Comparison of ENCODE assay signal across 17 cellular contexts in the genomic region with DNA sequence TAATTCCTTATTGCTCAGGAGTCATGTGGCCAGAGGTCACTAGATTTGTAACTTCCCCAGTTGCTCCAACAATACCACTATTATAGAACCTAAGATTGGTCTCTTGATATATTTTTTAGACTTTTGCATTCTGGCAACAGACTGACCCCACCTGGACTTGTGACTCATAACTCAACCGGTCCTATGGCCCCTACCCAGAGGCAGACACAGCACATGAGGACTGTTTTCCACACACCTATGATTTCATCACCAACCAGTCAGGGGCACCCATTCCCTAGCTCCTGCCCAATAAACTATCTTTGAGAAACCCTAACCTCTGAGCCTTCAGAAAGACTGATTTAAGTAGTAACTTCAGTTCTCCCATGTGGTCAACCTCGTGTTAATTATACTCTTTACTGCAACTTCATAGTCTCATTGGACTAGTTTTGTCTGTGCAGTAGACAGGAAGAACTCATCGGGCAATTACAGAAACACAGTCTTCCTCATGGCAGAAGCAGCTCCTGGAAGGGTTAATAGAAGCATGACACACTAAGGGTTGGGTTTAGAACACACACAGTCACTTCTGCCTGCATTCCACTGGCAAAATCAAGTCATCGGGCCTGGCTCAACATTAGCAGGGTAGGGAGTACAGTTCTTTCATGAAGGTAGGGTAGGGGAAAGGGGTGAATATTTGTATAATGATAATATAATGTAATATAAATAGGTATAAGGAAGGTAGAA.
A peak's percentile ranks its signal among the peaks of the same experiment; 100 is the strongest.
DNase-seq lines count a peak whose midpoint lies in the region; ATAC-seq and TF ChIP-seq lines count a peak whose summit lies in the region.
"Had no signal": no experiment of that assay in that cellular context is flagged by ENCODE, and none has a peak within 500 bp of the region (broad histone marks: within the 10 kb centered on the region; RNA-seq: fewer than 3 reads in every experiment).

No MANE protein-coding gene starts in this region.

- no peaks in the 10 kb centered on the region for H3K27me3 Mint-ChIP-seq in chondrocyte (ENCODE audit: low read depth)
- H3K27me3 Mint-ChIP-seq: activated CD4-positive, alpha-beta T cell treated with anti-CD3 and anti-CD28 coated beads, Interleukin-2, amount 10 ng/mL, durations not matched to agents 7 days and 5 days; activated naive CD8-positive, alpha-beta T cell treated with anti-CD3 and anti-CD28 coated beads, Interleukin-2, amount 10 ng/mL, durations not matched to agents 7 days and 5 days had no signal

- no peak for TF ChIP-seq CTCF in chondrocyte (IDR thresholded peaks at IDR 0.05)

- H3K4me1 Mint-ChIP-seq in chondrocyte (ENCODE audit: low read depth), result peaks cover 62% of the 10 kb centered on the region
- H3K4me1 Mint-ChIP-seq: activated CD4-positive, alpha-beta T cell treated with anti-CD3 and anti-CD28 coated beads, Interleukin-2, amount 10 ng/mL, durations not matched to agents 7 days and 5 days; activated naive CD8-positive, alpha-beta T cell treated with anti-CD3 and anti-CD28 coated beads, Interleukin-2, amount 10 ng/mL, durations not matched to agents 7 days and 5 days had no signal

- ATAC-seq in HG03442 (IDR thresholded peaks at IDR 0.05; ENCODE audit: unreplicated experiment), result no peak
- ATAC-seq in HG02623 (IDR thresholded peaks at IDR 0.05; ENCODE audit: unreplicated experiment), result no peak
- ATAC-seq in HG03097 (IDR thresholded peaks at IDR 0.05; ENCODE audit: low FRiP score, unreplicated experiment), result no peak
- ATAC-seq: sciatic nerve had no signal

- no peaks in the 10 kb centered on the region for H3K36me3 Mint-ChIP-seq in chondrocyte (ENCODE audit: low read depth)
- H3K36me3 Mint-ChIP-seq: activated naive CD8-positive, alpha-beta T cell treated with anti-CD3 and anti-CD28 coated beads, Interleukin-2, amount 10 ng/mL, durations not matched to agents 7 days and 5 days had no signal

- no peak overlapping the region for H3K4me3 Mint-ChIP-seq in chondrocyte (ENCODE audit: unreplicated experiment)
- H3K4me3 Mint-ChIP-seq: activated CD4-positive, alpha-beta T cell treated with anti-CD3 and anti-CD28 coated beads, Interleukin-2, amount 10 ng/mL, durations not matched to agents 7 days and 5 days; activated naive CD8-positive, alpha-beta T cell treated with anti-CD3 and anti-CD28 coated beads, Interleukin-2, amount 10 ng/mL, durations not matched to agents 7 days and 5 days; H9 had no signal

- H3K9me3 Mint-ChIP-seq in chondrocyte (ENCODE audit: low read depth), result peaks cover 7% of the 10 kb centered on the region
- H3K9me3 Mint-ChIP-seq: activated CD4-positive, alpha-beta T cell treated with anti-CD3 and anti-CD28 coated beads, Interleukin-2, amount 10 ng/mL, durations not matched to agents 7 days and 5 days; activated naive CD8-positive, alpha-beta T cell treated with anti-CD3 and anti-CD28 coated beads, Interleukin-2, amount 10 ng/mL, durations not matched to agents 7 days and 5 days had no signal

- peak; percentile 57 for DNase-seq in AG08396 (ENCODE audit: low spot score)
- DNase-seq in HS-5 (ENCODE audit: low read depth), result peak; percentile 51
- no peak for DNase-seq in chondrocyte (ENCODE audit: low spot score)
- peak; percentile 98 for DNase-seq in kidney tubule cell (ENCODE audit: low spot score)
- no peak for DNase-seq in cerebellum (ENCODE audit: low spot score)
- DNase-seq: activated CD4-positive, alpha-beta T cell treated with anti-CD3 and anti-CD28 coated beads, Interleukin-2, amount 10 ng/mL, durations not matched to agents 7 days and 5 days; activated naive CD8-positive, alpha-beta T cell treated with anti-CD3 and anti-CD28 coated beads, Interleukin-2, amount 10 ng/mL, durations not matched to agents 7 days and 5 days; H9; head of caudate nucleus; NCI-H1092 treated with DMSO at 0.1 percent for 48 hours; NCI-H748 treated with DMSO at 0.1 percent for 48 hours; PC-9; stimulated activated CD4-positive, alpha-beta T cell treated with anti-CD3 and anti-CD28 coated beads, Interleukin-4, amount 100 ng/mL, for 1 hour had no signal

- peak overlapping the region; percentile 88 for H3K27ac Mint-ChIP-seq in chondrocyte (ENCODE audit: unreplicated experiment)
- H3K27ac Mint-ChIP-seq: activated CD4-positive, alpha-beta T cell treated with anti-CD3 and anti-CD28 coated beads, Interleukin-2, amount 10 ng/mL, durations not matched to agents 7 days and 5 days; activated naive CD8-positive, alpha-beta T cell treated with anti-CD3 and anti-CD28 coated beads, Interleukin-2, amount 10 ng/mL, durations not matched to agents 7 days and 5 days; H9 had no signal

Comparison
In these comparisons a context has a peak if more than half of its experiments do, and no peak if none do; other contexts are left out.
1. DNase-seq: peak in AG08396 (single experiment), HS-5 (single experiment) and kidney tubule cell (single experiment); none in chondrocyte (single experiment) and cerebellum (single experiment).